Comparison of ENCODE assay signal across 8 cellular contexts in the genomic region with DNA sequence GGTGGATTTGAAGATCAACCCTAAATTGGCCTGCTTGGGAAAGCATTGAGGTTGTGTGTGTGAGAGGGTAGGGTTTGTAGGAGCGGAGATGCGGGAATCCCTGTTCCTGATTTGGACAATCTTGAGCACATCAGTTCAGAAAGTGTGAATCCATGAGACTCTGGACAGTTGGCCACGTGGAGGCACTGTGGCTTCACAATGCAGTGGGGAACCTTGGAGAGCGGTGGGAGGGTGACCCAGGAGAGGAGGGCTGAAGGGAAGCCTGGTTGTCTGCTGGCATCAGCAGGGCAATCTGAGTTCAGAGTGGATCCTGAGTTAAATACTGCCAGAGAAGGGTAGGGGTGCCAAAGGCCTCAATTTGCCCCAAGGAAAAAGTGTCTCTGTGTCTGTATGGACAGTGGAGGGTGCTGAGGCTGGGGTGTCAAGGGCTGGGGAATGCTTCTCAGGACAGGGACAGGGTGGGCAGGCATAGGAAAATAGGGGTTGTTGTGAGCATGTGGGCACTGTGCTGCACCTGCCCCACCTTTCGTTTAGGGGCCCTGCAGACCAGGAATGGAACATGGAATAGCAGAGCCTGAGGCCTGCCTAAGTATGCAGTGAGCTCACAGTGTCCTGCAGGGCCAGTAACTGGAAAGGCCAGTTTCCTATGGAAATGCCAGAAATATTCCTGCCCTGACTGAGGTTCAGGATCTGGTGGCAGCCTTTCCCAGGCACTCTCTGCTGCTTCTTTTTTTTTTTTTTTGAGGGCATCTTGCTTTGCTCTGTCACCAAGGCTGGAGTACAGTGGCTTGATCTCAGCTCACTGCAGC.
DNase-seq lines count a peak whose midpoint lies in the region; ATAC-seq and TF ChIP-seq lines count a peak whose summit lies in the region.

No MANE protein-coding gene starts in this region.

- no peak for TF ChIP-seq POLR2A in thyroid gland (IDR thresholded peaks at IDR 0.05)

- no peak overlapping the region for H3K27ac Mint-ChIP-seq in activated CD4-positive, alpha-beta T cell treated with anti-CD3 and anti-CD28 coated beads, Interleukin-2, amount 10 ng/mL, durations not matched to agents 7 days and 5 days

- peak overlapping the region; percentile 43 for H2AFZ ChIP-seq in parathyroid adenoma

- no peaks in the 10 kb centered on the region for H3K9me3 Mint-ChIP-seq in activated CD4-positive, alpha-beta T cell treated with anti-CD3 and anti-CD28 coated beads, Interleukin-2, amount 10 ng/mL, durations not matched to agents 7 days and 5 days

- no peak overlapping the region for H3K9ac ChIP-seq in parathyroid adenoma

- H3K36me3 Mint-ChIP-seq in activated CD4-positive, alpha-beta T cell treated with anti-CD3 and anti-CD28 coated beads, Interleukin-2, amount 10 ng/mL, durations not matched to agents 7 days and 5 days (ENCODE audit: low read depth): no peaks in the 10 kb centered on the region

- H3K4me3 ChIP-seq in parathyroid adenoma (ENCODE audit: low read depth, low read length) (no peak overlapping the region), thyroid gland (replicated peaks in 1 of 3) (no peak overlapping the region)

- intact Hi-C loops in thyroid gland (cut with DNase I): no loop called here

- H3K4me2 ChIP-seq in parathyroid adenoma (ENCODE audit: low read length): no peak overlapping the region

- H3K36me3 ChIP-seq in parathyroid adenoma (ENCODE audit: control insufficient read depth, insufficient read depth, low read length): no peaks in the 10 kb centered on the region
- no peaks in the 10 kb centered on the region for H3K36me3 ChIP-seq in thyroid gland

- H3K27ac ChIP-seq in parathyroid adenoma (peak overlapping the region; percentile 12), thyroid gland (no peak overlapping the region)

- WGBS in thyroid gland, 2 donors: 64 to 71% methylated on average over 5 of the region's 5 CpGs

- DNase-seq in GM10248 (ENCODE audit: extremely low spot score): no peak
- DNase-seq in cerebellar cortex (ENCODE audit: low spot score): peak; percentile 5
- no peak for DNase-seq in thyroid gland
- DNase-seq in NCI-H128 (lab: John Stamatoyannopoulos, UW; ENCODE audit: unreplicated experiment): no peak
- no peak for DNase-seq in activated CD4-positive, alpha-beta T cell treated with anti-CD3 and anti-CD28 coated beads, Interleukin-2, amount 10 ng/mL, durations not matched to agents 7 days and 5 days

- no peak for ATAC-seq in GM21576 (IDR thresholded peaks at IDR 0.05; ENCODE audit: unreplicated experiment)

- H3K27me3 ChIP-seq in parathyroid adenoma (ENCODE audit: control insufficient read depth, insufficient read depth, low read length): no peaks in the 10 kb centered on the region
- H3K27me3 ChIP-seq in thyroid gland: no peaks in the 10 kb centered on the region

- no peak overlapping the region for H3K4me3 Mint-ChIP-seq in activated CD4-positive, alpha-beta T cell treated with anti-CD3 and anti-CD28 coated beads, Interleukin-2, amount 10 ng/mL, durations not matched to agents 7 days and 5 days

- no peaks in the 10 kb centered on the region for H3K27me3 Mint-ChIP-seq in activated CD4-positive, alpha-beta T cell treated with anti-CD3 and anti-CD28 coated beads, Interleukin-2, amount 10 ng/mL, durations not matched to agents 7 days and 5 days

- H3K4me1 ChIP-seq in parathyroid adenoma: peaks cover 10% of the 10 kb centered on the region
- H3K4me1 ChIP-seq in thyroid gland: no peaks in the 10 kb centered on the region

- H3K79me2 ChIP-seq in parathyroid adenoma: no peaks in the 10 kb centered on the region

- TF ChIP-seq CTCF in GM10248 (IDR thresholded peaks at IDR 0.05; ENCODE audit: control extremely low read depth, extremely low read depth, low read depth, missing control alignments) (peak; percentile 37), LNCAP (IDR thresholded peaks at IDR 0.05) (peak; percentile 16; the same call in 1 of the 2 replicates), parathyroid adenoma (IDR thresholded peaks at IDR 0.05) (peak; percentile 74), thyroid gland (IDR thresholded peaks at IDR 0.05) (no peak)

- POLR2A ChIA-PET in GM10248 (lab: Yijun Ruan, JAX): no interaction called here
- POLR2A ChIA-PET in activated CD4-positive, alpha-beta T cell treated with anti-CD3 and anti-CD28 coated beads, Interleukin-2, amount 10 ng/mL, durations not matched to agents 7 days and 5 days (lab: Charles Lee): no interaction called here

- peaks cover 18% of the 10 kb centered on the region for H3K4me1 Mint-ChIP-seq in activated CD4-positive, alpha-beta T cell treated with anti-CD3 and anti-CD28 coated beads, Interleukin-2, amount 10 ng/mL, durations not matched to agents 7 days and 5 days

- H3K9me3 ChIP-seq in parathyroid adenoma (ENCODE audit: control insufficient read depth, low read length) (no peaks in the 10 kb centered on the region), thyroid gland (no peaks in the 10 kb centered on the region)

- CTCF ChIA-PET in GM10248 (lab: Yijun Ruan, JAX): interaction anchor here (1.0 kb wide), 1 partner anchor 12 kb away, joined by 3 read pairs; no protein-coding TSS in a partner anchor
- CTCF ChIA-PET in activated CD4-positive, alpha-beta T cell treated with anti-CD3 and anti-CD28 coated beads, Interleukin-2, amount 10 ng/mL, durations not matched to agents 7 days and 5 days (lab: Charles Lee): interaction anchor here (0.6 to 1.4 kb wide), 3 partner anchors 18 to 42 kb away, joined by 3 read pairs; no protein-coding TSS in a partner anchor

Comparison
In these comparisons a context has a peak if more than half of its experiments do, and no peak if none do; other contexts are left out.
1. CTCF ChIP-seq: peak in GM10248 (single experiment), LNCAP (single experiment) and parathyroid adenoma (single experiment); none in thyroid gland (0 of 6).